19 cellular contexts compared by ENCODE assay signal in genomic region chr3:38141952-38142273, GRCh38. TPM values are rescaled to one million over a fixed set of nuclear protein-coding genes. Genes with fewer than 3 reads are reported as not detected.
DNase-seq lines count a peak whose midpoint lies in the region; ATAC-seq and TF ChIP-seq lines count a peak whose summit lies in the region.
"Had no signal": no experiment of that assay in that cellular context is flagged by ENCODE, and none has a peak within 500 bp of the region (broad histone marks: within the 10 kb centered on the region; RNA-seq: fewer than 3 reads in every experiment).

No MANE protein-coding gene starts in this region.

- no TSS peak for BruUV-seq in PC-3 (replicated peaks; lab: Mats Ljungman, UMichigan)

- H3K9ac ChIP-seq in PC-3 (ENCODE audit: low read length), result no peak overlapping the region; the same call in 1 of the 2 replicates
- H3K9ac ChIP-seq: parathyroid adenoma had no signal

- H3K27me3 Mint-ChIP-seq in activated naive CD8-positive, alpha-beta T cell treated with anti-CD3 and anti-CD28 coated beads, Interleukin-2, amount 10 ng/mL, durations not matched to agents 7 days and 5 days, result no peaks in the 10 kb centered on the region
- H3K27me3 Mint-ChIP-seq in activated naive CD8-positive, alpha-beta T cell treated with anti-CD3 and anti-CD28 coated beads for 36 hours, result no peaks in the 10 kb centered on the region
- H3K27me3 Mint-ChIP-seq in type B pancreatic cell, result no peaks in the 10 kb centered on the region
- H3K27me3 Mint-ChIP-seq: T-cell had no signal

- H3K27me3 ChIP-seq in PC-3 (ENCODE audit: low read length), result no peaks in the 10 kb centered on the region

- CTCF ChIA-PET in PC-3 (lab: Charles Lee), result no interaction called here

- H3K4me1 Mint-ChIP-seq in activated naive CD8-positive, alpha-beta T cell treated with anti-CD3 and anti-CD28 coated beads, Interleukin-2, amount 10 ng/mL, durations not matched to agents 7 days and 5 days, result peaks cover 26% of the 10 kb centered on the region
- H3K4me1 Mint-ChIP-seq in activated naive CD8-positive, alpha-beta T cell treated with anti-CD3 and anti-CD28 coated beads for 36 hours, result peaks cover 40% of the 10 kb centered on the region
- H3K4me1 Mint-ChIP-seq in type B pancreatic cell (ENCODE audit: unreplicated experiment), result peaks cover 13% of the 10 kb centered on the region

- peaks cover 5% of the 10 kb centered on the region for H3K9me3 Mint-ChIP-seq in activated naive CD8-positive, alpha-beta T cell treated with anti-CD3 and anti-CD28 coated beads, Interleukin-2, amount 10 ng/mL, durations not matched to agents 7 days and 5 days
- peaks cover 12% of the 10 kb centered on the region for H3K9me3 Mint-ChIP-seq in activated naive CD8-positive, alpha-beta T cell treated with anti-CD3 and anti-CD28 coated beads for 36 hours
- peaks cover 4% of the 10 kb centered on the region for H3K9me3 Mint-ChIP-seq in type B pancreatic cell

- H3F3A ChIP-seq in PC-3 (ENCODE audit: low read length, unreplicated experiment), result no peaks in the 10 kb centered on the region

- TF ChIP-seq CTCF in PC-3 (conservative IDR thresholded peaks at IDR 0.05; ENCODE audit: low read depth, low read length), result no peak
- no peak for TF ChIP-seq CTCF in type B pancreatic cell (conservative IDR thresholded peaks at IDR 0.05)

- H3K4me3 Mint-ChIP-seq in activated naive CD8-positive, alpha-beta T cell treated with anti-CD3 and anti-CD28 coated beads, Interleukin-2, amount 10 ng/mL, durations not matched to agents 7 days and 5 days, result no peak overlapping the region
- no peak overlapping the region for H3K4me3 Mint-ChIP-seq in activated naive CD8-positive, alpha-beta T cell treated with anti-CD3 and anti-CD28 coated beads for 36 hours
- peak overlapping the region; percentile 56 for H3K4me3 Mint-ChIP-seq in type B pancreatic cell

- H3K27ac ChIP-seq in PC-3 (ENCODE audit: low read length), result peak overlapping the region; percentile 68
- H3K27ac ChIP-seq: HL-60, left ventricle myocardium inferior, parathyroid adenoma, thoracic aorta had no signal

- no peaks in the 10 kb centered on the region for H3K9me3 ChIP-seq in PC-3 (ENCODE audit: low read length)
- H3K9me3 ChIP-seq: thoracic aorta had no signal

- H3K9me2 ChIP-seq in PC-3 (replicated peaks; ENCODE audit: low read length), result no peaks in the 10 kb centered on the region

- TF ChIP-seq POLR2A in GM18505 (IDR thresholded peaks at IDR 0.05; ENCODE audit: borderline replicate concordance, extremely low read depth, insufficient read depth, insufficient read length), result no peak

- peaks cover 26% of the 10 kb centered on the region for H3K36me3 Mint-ChIP-seq in activated naive CD8-positive, alpha-beta T cell treated with anti-CD3 and anti-CD28 coated beads, Interleukin-2, amount 10 ng/mL, durations not matched to agents 7 days and 5 days
- peaks cover 21% of the 10 kb centered on the region for H3K36me3 Mint-ChIP-seq in activated naive CD8-positive, alpha-beta T cell treated with anti-CD3 and anti-CD28 coated beads for 36 hours
- H3K36me3 Mint-ChIP-seq in type B pancreatic cell, result peaks cover 8% of the 10 kb centered on the region

- intact Hi-C loops in PC-3 (cut with micrococcal nuclease), result no loop called here

- peaks cover 49% of the 10 kb centered on the region for H3K4me1 ChIP-seq in PC-3 (ENCODE audit: insufficient read depth, low read length)

- no peak overlapping the region for H3K4me3 ChIP-seq in PC-3 (ENCODE audit: low read length)
- H3K4me3 ChIP-seq: left ventricle myocardium inferior, mucosa of descending colon, smooth muscle cell, thoracic aorta had no signal

- H2AFZ ChIP-seq in PC-3 (ENCODE audit: low read length), result no peak overlapping the region
- H2AFZ ChIP-seq: parathyroid adenoma had no signal

- peaks cover 31% of the 10 kb centered on the region for H3K79me2 ChIP-seq in PC-3 (ENCODE audit: low read length)
- H3K79me2 ChIP-seq: parathyroid adenoma had no signal

- no peak for DNase-seq in activated naive CD8-positive, alpha-beta T cell treated with anti-CD3 and anti-CD28 coated beads, Interleukin-2, amount 10 ng/mL, durations not matched to agents 7 days and 5 days
- DNase-seq in activated naive CD8-positive, alpha-beta T cell treated with anti-CD3 and anti-CD28 coated beads for 36 hours, result no peak
- DNase-seq in PC-3 (peak; percentile 95), glomerular visceral epithelial cell (ENCODE audit: extremely low spot score) (peak; percentile 53), type B pancreatic cell (ENCODE audit: extremely low spot score, unreplicated experiment) (no peak), NOMO-1 treated with DMSO at 0.1 percent for 48 hours (lab: John Stamatoyannopoulos, UW; ENCODE audit: unreplicated experiment) (no peak)
- DNase-seq: activated gamma-delta T cell treated with Interleukin-2 at 50 U/mL for 16 hours; foreskin fibroblast; left ventricle myocardium inferior; NCI-H2171; NK-92 treated with Interleukin-12 subunit alpha and Interleukin-12 subunit beta, amount 100 ng/mL, for 24 hours; T-cell had no signal

- H3K27ac Mint-ChIP-seq in activated naive CD8-positive, alpha-beta T cell treated with anti-CD3 and anti-CD28 coated beads, Interleukin-2, amount 10 ng/mL, durations not matched to agents 7 days and 5 days, result peak overlapping the region; percentile 21
- no peak overlapping the region for H3K27ac Mint-ChIP-seq in activated naive CD8-positive, alpha-beta T cell treated with anti-CD3 and anti-CD28 coated beads for 36 hours
- H3K27ac Mint-ChIP-seq in type B pancreatic cell, result no peak overlapping the region

- no peak for ATAC-seq in activated naive CD8-positive, alpha-beta T cell treated with anti-CD3 and anti-CD28 coated beads, Interleukin-2, amount 10 ng/mL, durations not matched to agents 7 days and 5 days (ENCODE audit: low read depth)
- ATAC-seq in PC-3 (peak; percentile 4), GM18505 (IDR thresholded peaks at IDR 0.05; ENCODE audit: unreplicated experiment) (no peak)
- ATAC-seq in activated CD4-positive, CD25-positive, alpha-beta regulatory T cell treated with anti-CD3 and anti-CD28 coated beads, Interleukin-2, amount 50 U/mL, for 24 hours, result no peak
- ATAC-seq: mucosa of descending colon, T-cell had no signal

- POLR2A ChIA-PET in activated naive CD8-positive, alpha-beta T cell treated with anti-CD3 and anti-CD28 coated beads, Interleukin-2, amount 10 ng/mL, durations not matched to agents 7 days and 5 days (lab: Charles Lee), result interaction anchor here (0.8 to 1.9 kb wide), 2 partner anchors 22 to 102 kb away, joined by 3 to 19 read pairs; partner anchors contain the start of gene OXSR1
- POLR2A ChIA-PET in PC-3 (lab: Charles Lee; ENCODE audit: unreplicated experiment), result interaction anchor here (0.6 to 1.0 kb wide), 3 partner anchors 16 to 25 kb away, joined by 3 to 22 read pairs (median 4); partner anchors contain the start of gene OXSR1

- H3K4me2 ChIP-seq in PC-3 (ENCODE audit: low read length), result peak overlapping the region; percentile 7; the same call in 1 of the 2 replicates
- H3K4me2 ChIP-seq: smooth muscle cell had no signal

- no peaks in the 10 kb centered on the region for H4K20me1 ChIP-seq in PC-3 (ENCODE audit: low read length)

- H3K36me3 ChIP-seq in PC-3 (ENCODE audit: low read depth, low read length), result 0 out of 2 replicates have a peak, but pooled peaks cover 6% of the 10 kb centered on the region
- H3K36me3 ChIP-seq: thoracic aorta had no signal

RNA-seq across cellular contexts. Expression of gene MYD88, which starts 3.5 kb away (rescaled TPM):
- total RNA-seq in activated naive CD8-positive, alpha-beta T cell treated with anti-CD3 and anti-CD28 coated beads, Interleukin-2, amount 10 ng/mL, durations not matched to agents 7 days and 5 days, result 10 to 100 TPM; 68.5 to 70.6 TPM
- 10 to 100 TPM; 46.2 to 48.0 TPM for total RNA-seq in activated naive CD8-positive, alpha-beta T cell treated with anti-CD3 and anti-CD28 coated beads for 36 hours
- 17.7 and 19.1 TPM in 2 replicates for total RNA-seq in PC-3 (2014; rRNA removed)
- total RNA-seq in type B pancreatic cell (ENCODE audit: low replicate concordance), result 31.1 and 55.6 TPM in 2 replicates

RNA-seq across cellular contexts. Expression of gene ACAA1, which starts 5.0 kb away (rescaled TPM):
- 10 to 100 TPM; 89.0 to 93.5 TPM for total RNA-seq in activated naive CD8-positive, alpha-beta T cell treated with anti-CD3 and anti-CD28 coated beads, Interleukin-2, amount 10 ng/mL, durations not matched to agents 7 days and 5 days
- 10 to 100 TPM; 69.0 to 70.2 TPM for total RNA-seq in activated naive CD8-positive, alpha-beta T cell treated with anti-CD3 and anti-CD28 coated beads for 36 hours
- total RNA-seq in PC-3 (2014; rRNA removed) (76.4 and 94.5 TPM in 2 replicates), type B pancreatic cell (ENCODE audit: low replicate concordance) (81.2 and 118 TPM in 2 replicates)

RNA-seq across cellular contexts. Expression of gene OXSR1, which starts 23.4 kb away (rescaled TPM):
- total RNA-seq in activated naive CD8-positive, alpha-beta T cell treated with anti-CD3 and anti-CD28 coated beads, Interleukin-2, amount 10 ng/mL, durations not matched to agents 7 days and 5 days, result 10 to 100 TPM; 54.0 to 55.0 TPM
- 10 to 100 TPM; 57.3 to 59.9 TPM for total RNA-seq in activated naive CD8-positive, alpha-beta T cell treated with anti-CD3 and anti-CD28 coated beads for 36 hours
- total RNA-seq in PC-3 (2014; rRNA removed) (42.2 and 47.7 TPM in 2 replicates), type B pancreatic cell (ENCODE audit: low replicate concordance) (41.1 and 51.1 TPM in 2 replicates)

Comparison
In these comparisons a context has a peak if more than half of its experiments do, and no peak if none do; other contexts are left out.
1. DNase-seq: peak in PC-3 (single experiment) and glomerular visceral epithelial cell (single experiment); none in activated naive CD8-positive, alpha-beta T cell treated with anti-CD3 and anti-CD28 coated beads, Interleukin-2, amount 10 ng/mL, durations not matched to agents 7 days and 5 days (single experiment), activated naive CD8-positive, alpha-beta T cell treated with anti-CD3 and anti-CD28 coated beads for 36 hours (single experiment), type B pancreatic cell (single experiment) and NOMO-1 treated with DMSO at 0.1 percent for 48 hours (single experiment).